ENCODE assay signal across 8 cellular contexts in genomic region chr15:31328425-31328998, GRCh38. TPM values are rescaled to one million over a fixed set of nuclear protein-coding genes. Genes with fewer than 3 reads are reported as not detected.
DNase-seq lines count a peak whose midpoint lies in the region; ATAC-seq and TF ChIP-seq lines count a peak whose summit lies in the region.

No MANE protein-coding gene starts in this region.

- H3K79me1 ChIP-seq in neuronal stem cell (ENCODE audit: low read depth, low read length): peaks cover 9% of the 10 kb centered on the region

- no CpG with 5 or more reads among the region's 35 CpGs for WGBS in neuronal stem cell (ENCODE audit: extremely low coverage in 2 of 2, insufficient read length in 2 of 2, insufficient replicate concordance in 1 of 2), 2 donors
- WGBS in upper lobe of left lung, 2 donors: 0% methylated on average over 23 to 27 of the region's 35 CpGs

- TF ChIP-seq CTCF in epithelial cell of esophagus (IDR thresholded peaks at IDR 0.05; ENCODE audit: insufficient read depth, low read depth, low read length, missing control alignments): no peak
- peak in 1 of 6 experiments; percentile 0 for TF ChIP-seq CTCF in upper lobe of left lung (IDR thresholded peaks at IDR 0.05)

- peak overlapping the region; percentile 72 for H2BK5ac ChIP-seq in neuronal stem cell (ENCODE audit: low read length)

- TF ChIP-seq EP300 in upper lobe of left lung (IDR thresholded peaks at IDR 0.05): no peak

- no peak overlapping the region for H2BK12ac ChIP-seq in neuronal stem cell (ENCODE audit: low read length)

- H3K23ac ChIP-seq in neuronal stem cell (ENCODE audit: low read depth, low read length, poor library complexity): peak overlapping the region; percentile 50

- no peak overlapping the region for H3K27ac ChIP-seq in neuronal stem cell (replicated peaks; ENCODE audit: low read length)
- H3K27ac ChIP-seq in upper lobe of left lung: peak overlapping the region; percentile 97 to 100 (median 98)

- H3K27me3 ChIP-seq in neuronal stem cell (ENCODE audit: control insufficient read depth in 3 of 3, insufficient read depth in 3 of 3, low read depth in 1 of 3, low read length in 3 of 3) (peaks cover 0 to 22% (median 7%) of the 10 kb centered on the region in 3 experiments), upper lobe of left lung (no peaks in the 10 kb centered on the region)

- peak overlapping the region; percentile 94 for H3K4me2 ChIP-seq in neuronal stem cell (ENCODE audit: insufficient read depth, low read length, poor library complexity, severe bottlenecking)

- peak overlapping the region; percentile 98 for H2AFZ ChIP-seq in neuronal stem cell (ENCODE audit: low read length)

- no peak overlapping the region for H2AK5ac ChIP-seq in neuronal stem cell (ENCODE audit: low read depth, low read length)

- H3K18ac ChIP-seq in neuronal stem cell (ENCODE audit: low read length): peak overlapping the region; percentile 81

- no peak overlapping the region for H4K91ac ChIP-seq in neuronal stem cell (ENCODE audit: low read depth, low read length, poor library complexity)

- H4K8ac ChIP-seq in neuronal stem cell (ENCODE audit: low read depth, low read length): no peak overlapping the region

- DNase-seq in ELR (ENCODE audit: low read depth) (peak; percentile 51), MV-4-11 (lab: John Stamatoyannopoulos, UW) (peak; percentile 17), activated T-cell treated with anti-CD3 and anti-CD28 coated beads for 1 hour (ENCODE audit: low read depth) (peak; percentile 58), epithelial cell of esophagus (ENCODE audit: low read depth) (peak; percentile 39), neuronal stem cell (ENCODE audit: low spot score) (no peak), upper lobe of left lung (no peak), NCI-H2107 (lab: John Stamatoyannopoulos, UW) (no peak)

- H2BK120ac ChIP-seq in neuronal stem cell (ENCODE audit: low read depth, low read length): no peak overlapping the region

- TF ChIP-seq POLR2A in upper lobe of left lung (IDR thresholded peaks at IDR 0.05): peak in 1 of 4 donors; percentile 48

- peak overlapping the region; percentile 66 for H3K4me3 ChIP-seq in epithelial cell of esophagus (ENCODE audit: low read length)
- peak overlapping the region; percentile 86 to 93 for H3K4me3 ChIP-seq in neuronal stem cell (ENCODE audit: low read length in 2 of 2)
- H3K4me3 ChIP-seq in upper lobe of left lung: peak overlapping the region; percentile 70 to 93 (median 74)

- ATAC-seq in upper lobe of left lung (ENCODE audit: low FRiP score in 2 of 2) (peak in 1 of 2 donors; percentile 3), GM19463 (IDR thresholded peaks at IDR 0.05; ENCODE audit: unreplicated experiment) (no peak)

- H3K4me1 ChIP-seq in neuronal stem cell (ENCODE audit: control insufficient read depth in 2 of 2, insufficient read depth in 1 of 2, low read depth in 1 of 2, low read length in 2 of 2) (peaks cover 6 to 14% of the 10 kb centered on the region in 2 donors), upper lobe of left lung (peaks cover 53 to 62% (median 55%) of the 10 kb centered on the region in 4 donors)

- no peaks in the 10 kb centered on the region for H3K9me3 ChIP-seq in neuronal stem cell (replicated peaks in 1 of 2; ENCODE audit: control insufficient read depth in 2 of 2, insufficient read depth in 1 of 2, low read depth in 1 of 2, low read length in 2 of 2)
- H3K9me3 ChIP-seq in upper lobe of left lung: no peaks in the 10 kb centered on the region

- H3K9ac ChIP-seq in neuronal stem cell (ENCODE audit: low read depth, low read length, poor library complexity): peak overlapping the region; percentile 85

- no peak overlapping the region for H3K4ac ChIP-seq in neuronal stem cell (ENCODE audit: low read length)

- H3K14ac ChIP-seq in neuronal stem cell (ENCODE audit: low read length): no peak overlapping the region

- H3K36me3 ChIP-seq in neuronal stem cell (replicated peaks in 1 of 2; ENCODE audit: control insufficient read depth in 2 of 2, insufficient read depth in 2 of 2, low read length in 2 of 2): peaks cover 0 to 2% of the 10 kb centered on the region in 2 donors
- no peaks in the 10 kb centered on the region for H3K36me3 ChIP-seq in upper lobe of left lung

- no peak overlapping the region for H2BK15ac ChIP-seq in neuronal stem cell (ENCODE audit: low read length)

RNA-seq across cellular contexts. Expression of gene KLF13, which starts 1.9 kb away (rescaled TPM):
- 42.9 TPM for polyA plus RNA-seq in neuronal stem cell (2013, experiment 1 of 2)
- 42.1 TPM for polyA plus RNA-seq in neuronal stem cell (2013, experiment 2 of 2)
- total RNA-seq in upper lobe of left lung: 100 to 1,000 TPM; 103 to 231 (median 147) TPM

Comparison
In these comparisons a context has a peak if more than half of its experiments do, and no peak if none do; other contexts are left out.
1. DNase-seq: peak in ELR (single experiment), MV-4-11 (single experiment), activated T-cell treated with anti-CD3 and anti-CD28 coated beads for 1 hour (single experiment) and epithelial cell of esophagus (single experiment); none in neuronal stem cell (single experiment), upper lobe of left lung (0 of 2) and NCI-H2107 (single experiment).
2. Peak in every context shown above with its lines, with median percentiles within 50 percentile points of each other: H3K4me3 ChIP-seq.